In the genomic region with DNA sequence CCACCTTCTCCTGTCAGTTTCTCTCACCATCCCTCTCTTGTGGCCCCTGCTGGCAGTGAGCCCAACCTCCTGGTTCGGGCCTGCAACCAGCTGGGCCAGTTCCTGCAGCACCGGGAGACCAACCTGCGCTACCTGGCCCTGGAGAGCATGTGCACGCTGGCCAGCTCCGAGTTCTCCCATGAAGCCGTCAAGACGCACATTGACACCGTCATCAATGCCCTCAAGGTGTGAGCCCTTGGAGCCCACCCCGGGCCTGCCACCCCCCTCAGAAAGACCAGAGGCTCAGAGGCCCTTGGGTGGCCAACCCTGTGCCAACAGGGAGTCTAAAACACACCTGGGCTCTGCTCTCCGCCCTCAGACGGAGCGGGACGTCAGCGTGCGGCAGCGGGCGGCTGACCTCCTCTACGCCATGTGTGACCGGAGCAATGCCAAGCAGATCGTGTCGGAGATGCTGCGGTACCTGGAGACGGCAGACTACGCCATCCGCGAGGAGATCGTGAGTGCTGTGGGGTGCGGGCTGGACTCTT, we compare ENCODE assay signal across 26 cellular contexts. TPM values are rescaled to one million over a fixed set of nuclear protein-coding genes. Genes with fewer than 3 reads are reported as not detected.
"Had no signal": no experiment of that assay in that cellular context is flagged by ENCODE, and none has a peak within 500 bp of the region (broad histone marks: within the 10 kb centered on the region; RNA-seq: fewer than 3 reads in every experiment).

No MANE protein-coding gene starts in this region.

- FAIRE-seq: TTC549 had no signal

- DNase-seq: activated CD4-positive, alpha-beta T cell treated with anti-CD3 and anti-CD28 coated beads, Interleukin-2, amount 10 ng/mL, durations not matched to agents 24 days and 14 days; activated CD4-positive, alpha-beta T cell treated with anti-CD3 and anti-CD28 coated beads, Interleukin-2, amount 50 U/mL, for 4 hours; activated effector memory CD4-positive, alpha-beta T cell treated with anti-CD3 and anti-CD28 coated beads, Interleukin-2, amount 50 U/mL, for 16 hours; activated naive CD4-positive, alpha-beta T cell; activated naive CD4-positive, alpha-beta T cell treated with anti-CD3 and anti-CD28 coated beads, Interleukin-2, amount 50 U/mL, for 16 hours; activated T-cell treated with anti-CD3 and anti-CD28 coated beads, Interleukin-2, amount 50 U/mL, for 72 hours; amniotic stem cell; aorta; NCI-H1105 treated with DMSO at 0.1 percent for 48 hours; NCI-H1436; NCI-H1694; NCI-H1930; NCI-H2081 treated with DMSO at 0.1 percent for 48 hours; NCI-H345; NCI-H524 treated with DMSO at 0.1 percent for 48 hours; SHP77 treated with DMSO at 0.1 percent for 48 hours; SK-N-SH had no signal

- H3K9me3 ChIP-seq: SJSA1, SK-N-SH had no signal

- H3K9ac ChIP-seq: SK-N-SH had no signal

- H3K4me1 ChIP-seq: SJSA1 had no signal

- ATAC-seq: activated CD8-positive, alpha-beta T cell treated with anti-CD3 and anti-CD28 coated beads for 36 hours; activated T-cell treated with anti-CD3 and anti-CD28 coated beads, Interleukin-2, amount 50 U/mL, for 72 hours; activated T-helper 17 cell treated with anti-CD3 and anti-CD28 coated beads, Interleukin-2, amount 50 U/mL, for 72 hours; Panc1 had no signal

- H3K27me3 ChIP-seq: cardiac muscle cell, SJSA1 had no signal

- H3K4me2 ChIP-seq: SK-N-SH had no signal

- H3K27ac ChIP-seq: cardiac muscle cell, SJSA1 had no signal

- H3K4me3 ChIP-seq: cardiac muscle cell, SJSA1 had no signal

RNA-seq across cellular contexts. Expression of gene TSKS, which starts 36.2 kb away (rescaled TPM):
- total RNA-seq: MCF 10A, NCI-H460, RPMI7951, SJSA1 had no signal
- polyA plus RNA-seq: cardiac muscle cell, SK-N-SH had no signal
